In genomic region chr3:52860424-52860768, GRCh38 we compare ENCODE assay signal across 1 cellular context.
TF ChIP-seq lines count a peak whose summit lies in the region.

No MANE protein-coding gene starts in this region.

TF ChIP-seq in IMR-90, 13 proteins besides CTCF, POLR2A, EP300 and RAD21 (continued from another document):
- TF ChIP-seq ELK1 (IDR thresholded peaks at IDR 0.05; ENCODE audit: borderline replicate concordance, low read depth, low read length): no peak
- TF ChIP-seq SMC3 (IDR thresholded peaks at IDR 0.05; ENCODE audit: low read depth, low read length): no peak
- no peak for TF ChIP-seq MAFK (IDR thresholded peaks at IDR 0.05; ENCODE audit: low read depth, low read length)
